In genomic region chr1:42933060-42933586, GRCh38 we compare ENCODE assay signal across 10 cellular contexts. TPM values are rescaled to one million over a fixed set of nuclear protein-coding genes. Genes with fewer than 3 reads are reported as not detected.
DNase-seq lines count a peak whose midpoint lies in the region; ATAC-seq and TF ChIP-seq lines count a peak whose summit lies in the region.
"Had no signal": no experiment of that assay in that cellular context is flagged by ENCODE, and none has a peak within 500 bp of the region (broad histone marks: within the 10 kb centered on the region; RNA-seq: fewer than 3 reads in every experiment).

No MANE protein-coding gene starts in this region.

- ATAC-seq in activated CD4-positive, alpha-beta T cell treated with anti-CD3 and anti-CD28 coated beads for 36 hours, result no peak
- no peak for ATAC-seq in activated B cell treated with CpG ODN at 0.5 μM for 24 hours (ENCODE audit: low read depth)
- no peak for ATAC-seq in stimulated activated naive CD8-positive, alpha-beta T cell treated with anti-CD3 and anti-CD28 coated beads, Interleukin-15, amount 100 ng/mL, for 72 hours
- no peak for ATAC-seq in HG02840 (IDR thresholded peaks at IDR 0.05; ENCODE audit: low FRiP score, unreplicated experiment)
- ATAC-seq in GM19397 (IDR thresholded peaks at IDR 0.05; ENCODE audit: unreplicated experiment), result no peak

- no peaks in the 10 kb centered on the region for H3K36me3 ChIP-seq in hepatocyte (replicated peaks; ENCODE audit: insufficient read depth, low read depth)

- CTCF ChIA-PET in activated CD4-positive, alpha-beta T cell treated with anti-CD3 and anti-CD28 coated beads for 36 hours (lab: Charles Lee), result interaction anchor here (2.3 kb wide), 1 partner anchor 140 kb away, joined by 12 read pairs; no protein-coding TSS in a partner anchor
- CTCF ChIA-PET in activated B cell treated with CpG ODN at 0.5 μM for 24 hours (lab: Charles Lee), result interaction anchor here (1.9 to 2.1 kb wide), 3 partner anchors 8 to 24 kb away, joined by 4 to 10 read pairs (median 7); no protein-coding TSS in a partner anchor

- DNase-seq in activated CD4-positive, alpha-beta T cell treated with anti-CD3 and anti-CD28 coated beads for 36 hours, result peak; percentile 3
- no peak for DNase-seq in activated CD4-positive, alpha-beta T cell treated with anti-CD3 and anti-CD28 coated beads for 1 hour
- DNase-seq in activated B cell treated with CpG ODN at 0.5 μM for 24 hours (peak; percentile 14), hepatocyte (ENCODE audit: low spot score) (no peak), DMS79 treated with DMSO at 0.1 percent for 48 hours (lab: John Stamatoyannopoulos, UW) (no peak)
- no peak for DNase-seq in stimulated activated naive CD8-positive, alpha-beta T cell treated with anti-CD3 and anti-CD28 coated beads, Interleukin-15, amount 100 ng/mL, for 72 hours
- DNase-seq: NCI-H526 treated with DMSO at 0.1 percent for 48 hours, testis had no signal

- H3K9me3 ChIP-seq in hepatocyte (ENCODE audit: low read depth), result no peaks in the 10 kb centered on the region
- H3K9me3 ChIP-seq: testis had no signal

- no peaks in the 10 kb centered on the region for H3K9me3 Mint-ChIP-seq in activated CD4-positive, alpha-beta T cell treated with anti-CD3 and anti-CD28 coated beads for 36 hours (ENCODE audit: low read depth)
- H3K9me3 Mint-ChIP-seq in activated B cell treated with CpG ODN at 0.5 μM for 24 hours, result no peaks in the 10 kb centered on the region
- H3K9me3 Mint-ChIP-seq in stimulated activated naive CD8-positive, alpha-beta T cell treated with anti-CD3 and anti-CD28 coated beads, Interleukin-15, amount 100 ng/mL, for 72 hours, result no peaks in the 10 kb centered on the region

- 92% methylated on average over 5 of the region's 5 CpGs for WGBS in hepatocyte (ENCODE audit: low lambda C conversion rate, missing lambda C conversion rate)

- no peak overlapping the region for H3K4me3 ChIP-seq in hepatocyte
- H3K4me3 ChIP-seq: testis had no signal

- H3K4me3 Mint-ChIP-seq in activated CD4-positive, alpha-beta T cell treated with anti-CD3 and anti-CD28 coated beads for 36 hours, result peak overlapping the region; percentile 62
- peak overlapping the region; percentile 69 for H3K4me3 Mint-ChIP-seq in activated B cell treated with CpG ODN at 0.5 μM for 24 hours
- peak overlapping the region; percentile 82 to 85 for H3K4me3 Mint-ChIP-seq in stimulated activated naive CD8-positive, alpha-beta T cell treated with anti-CD3 and anti-CD28 coated beads, Interleukin-15, amount 100 ng/mL, for 72 hours

- intact Hi-C loops in activated CD4-positive, alpha-beta T cell treated with anti-CD3 and anti-CD28 coated beads for 36 hours (cut with DNase I, micrococcal nuclease), result loop anchor here in 1 of 2 experiments (5.0 kb wide), 1 partner anchor 239 kb away; the partner anchor contains the start of genes CFAP57 and EBNA1BP2
- intact Hi-C loops in activated B cell treated with CpG ODN at 0.5 μM for 24 hours (cut with micrococcal nuclease), result loop anchor here (5.0 to 10.0 kb wide), 3 partner anchors 59 to 1568 kb away; partner anchors contain the start of genes FOXO6, PPCS and ZMYND12

- no peaks in the 10 kb centered on the region for H3K27me3 Mint-ChIP-seq in activated CD4-positive, alpha-beta T cell treated with anti-CD3 and anti-CD28 coated beads for 36 hours
- H3K27me3 Mint-ChIP-seq in activated B cell treated with CpG ODN at 0.5 μM for 24 hours, result no peaks in the 10 kb centered on the region
- no peaks in the 10 kb centered on the region for H3K27me3 Mint-ChIP-seq in stimulated activated naive CD8-positive, alpha-beta T cell treated with anti-CD3 and anti-CD28 coated beads, Interleukin-15, amount 100 ng/mL, for 72 hours

- H3K4me1 ChIP-seq in hepatocyte (ENCODE audit: insufficient read depth), result peaks cover 39% of the 10 kb centered on the region

- H3K9me2 ChIP-seq in hepatocyte (replicated peaks; ENCODE audit: insufficient read depth), result no peaks in the 10 kb centered on the region

- POLR2A ChIA-PET in activated CD4-positive, alpha-beta T cell treated with anti-CD3 and anti-CD28 coated beads for 36 hours (lab: Charles Lee), result no interaction called here
- POLR2A ChIA-PET in activated B cell treated with CpG ODN at 0.5 μM for 24 hours (lab: Charles Lee), result interaction anchor here (2.0 to 4.5 kb wide), 3 partner anchors 10 to 140 kb away, joined by 22 to 291 read pairs (median 25); partner anchors contain the start of gene SLC2A1

- no peak for TF ChIP-seq CTCF in activated B cell treated with CpG ODN at 0.5 μM for 24 hours (IDR thresholded peaks at IDR 0.05)
- TF ChIP-seq CTCF in hepatocyte (IDR thresholded peaks at IDR 0.05; ENCODE audit: poor library complexity), result no peak

- H4K20me1 ChIP-seq in hepatocyte (ENCODE audit: insufficient read depth, poor library complexity, severe bottlenecking), result peaks cover 15% of the 10 kb centered on the region

- peaks cover 83% of the 10 kb centered on the region for H3K4me1 Mint-ChIP-seq in activated CD4-positive, alpha-beta T cell treated with anti-CD3 and anti-CD28 coated beads for 36 hours
- H3K4me1 Mint-ChIP-seq in activated B cell treated with CpG ODN at 0.5 μM for 24 hours, result peaks cover 90% of the 10 kb centered on the region
- H3K4me1 Mint-ChIP-seq in stimulated activated naive CD8-positive, alpha-beta T cell treated with anti-CD3 and anti-CD28 coated beads, Interleukin-15, amount 100 ng/mL, for 72 hours, result peaks cover 97% of the 10 kb centered on the region

- peaks cover 82% of the 10 kb centered on the region for H3K36me3 Mint-ChIP-seq in activated CD4-positive, alpha-beta T cell treated with anti-CD3 and anti-CD28 coated beads for 36 hours (ENCODE audit: low read depth)
- peaks cover 68% of the 10 kb centered on the region for H3K36me3 Mint-ChIP-seq in activated B cell treated with CpG ODN at 0.5 μM for 24 hours (ENCODE audit: low read depth)

- peak overlapping the region; percentile 92 for H3K27ac Mint-ChIP-seq in activated CD4-positive, alpha-beta T cell treated with anti-CD3 and anti-CD28 coated beads for 36 hours
- peak overlapping the region; percentile 91 for H3K27ac Mint-ChIP-seq in activated B cell treated with CpG ODN at 0.5 μM for 24 hours
- peak overlapping the region; percentile 91 to 98 for H3K27ac Mint-ChIP-seq in stimulated activated naive CD8-positive, alpha-beta T cell treated with anti-CD3 and anti-CD28 coated beads, Interleukin-15, amount 100 ng/mL, for 72 hours

- no peak overlapping the region for H3K4me2 ChIP-seq in hepatocyte

- peaks cover 58% of the 10 kb centered on the region for H3K79me2 ChIP-seq in hepatocyte

- no peak overlapping the region for H2AFZ ChIP-seq in hepatocyte

- no peaks in the 10 kb centered on the region for H3K27me3 ChIP-seq in hepatocyte
- H3K27me3 ChIP-seq: testis had no signal

- peak overlapping the region; percentile 55 for H3K27ac ChIP-seq in hepatocyte
- H3K27ac ChIP-seq: testis had no signal

RNA-seq across cellular contexts. Expression of gene SLC2A1, which starts 25.5 kb away (rescaled TPM):
- 100 to 1,000 TPM; 115 to 125 TPM for total RNA-seq in activated CD4-positive, alpha-beta T cell treated with anti-CD3 and anti-CD28 coated beads for 36 hours
- total RNA-seq in activated B cell treated with CpG ODN at 0.5 μM for 24 hours (105 and 117 TPM in 2 replicates), hepatocyte (271 and 301 TPM in 2 replicates)
- polyA plus RNA-seq in hepatocyte, result 271 and 314 TPM in 2 replicates

Comparison
In these comparisons a context has a peak if more than half of its experiments do, and no peak if none do; other contexts are left out.
1. DNase-seq: peak in activated CD4-positive, alpha-beta T cell treated with anti-CD3 and anti-CD28 coated beads for 36 hours (single experiment) and activated B cell treated with CpG ODN at 0.5 μM for 24 hours (single experiment); none in activated CD4-positive, alpha-beta T cell treated with anti-CD3 and anti-CD28 coated beads for 1 hour (single experiment), hepatocyte (single experiment), stimulated activated naive CD8-positive, alpha-beta T cell treated with anti-CD3 and anti-CD28 coated beads, Interleukin-15, amount 100 ng/mL, for 72 hours (0 of 2) and DMS79 treated with DMSO at 0.1 percent for 48 hours (single experiment).
2. Peak in every context shown above with its lines, with median percentiles within 50 percentile points of each other: H3K27ac Mint-ChIP-seq and H3K4me3 Mint-ChIP-seq.